In the genomic region with DNA sequence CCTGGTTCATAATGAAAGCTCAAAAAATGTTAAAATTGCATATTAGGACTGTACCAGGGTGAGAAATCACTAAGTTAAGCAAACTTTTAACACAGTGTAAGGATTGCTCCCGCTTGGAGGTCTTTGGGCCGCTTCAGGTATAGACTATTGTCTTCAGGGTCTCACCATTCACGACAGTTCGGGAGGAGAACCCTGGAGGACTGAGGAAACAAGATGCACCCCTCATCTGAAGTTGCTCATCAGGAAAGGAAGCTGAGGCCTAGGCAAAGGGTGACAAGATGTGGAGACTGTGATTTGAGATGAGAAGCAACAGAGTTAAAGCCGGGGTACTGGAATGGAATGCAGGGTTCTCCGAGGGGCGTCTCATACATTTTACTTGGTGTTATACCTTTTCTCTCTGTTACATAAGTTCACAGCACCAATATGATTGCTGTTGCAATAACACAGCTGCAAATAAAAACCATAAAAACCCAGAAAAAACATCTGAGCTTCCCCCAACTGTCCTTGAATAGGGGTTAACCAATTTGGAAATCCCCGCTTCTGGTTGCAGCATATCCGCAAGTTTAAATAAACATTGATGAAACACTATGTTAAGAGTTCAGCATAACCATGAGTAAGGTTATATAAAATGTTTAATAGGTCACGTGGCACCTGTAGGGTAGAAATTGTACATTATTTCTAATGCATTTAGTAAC, we compare ENCODE assay signal across 10 cellular contexts. TPM values are rescaled to one million over a fixed set of nuclear protein-coding genes. Genes with fewer than 3 reads are reported as not detected.
DNase-seq lines count a peak whose midpoint lies in the region; ATAC-seq and TF ChIP-seq lines count a peak whose summit lies in the region.
"Had no signal": no experiment of that assay in that cellular context is flagged by ENCODE, and none has a peak within 500 bp of the region (broad histone marks: within the 10 kb centered on the region; RNA-seq: fewer than 3 reads in every experiment).

No MANE protein-coding gene starts in this region.

- H3K9me3 Mint-ChIP-seq in CD4-positive, alpha-beta T cell: no peaks in the 10 kb centered on the region

- no peaks in the 10 kb centered on the region for H3K36me3 Mint-ChIP-seq in CD4-positive, alpha-beta T cell (ENCODE audit: low read depth)

- no peaks in the 10 kb centered on the region for H3K9me2 ChIP-seq in OCI-LY1 (ENCODE audit: low read depth, low read length)

- H3K4me3 ChIP-seq in OCI-LY1 (ENCODE audit: low read depth, low read length, poor library complexity, severe bottlenecking): peak overlapping the region; percentile 21
- H3K4me3 ChIP-seq: lower lobe of right lung had no signal

- H3K27me3 ChIP-seq in CD4-positive, alpha-beta T cell (ENCODE audit: control insufficient read depth, insufficient read depth, low read length): no peaks in the 10 kb centered on the region
- H3K27me3 ChIP-seq in OCI-LY1 (ENCODE audit: insufficient read depth, low read length): no peaks in the 10 kb centered on the region

- POLR2A ChIA-PET in CD4-positive, alpha-beta T cell (lab: Charles Lee): interaction anchor here (0.5 to 0.7 kb wide), 2 partner anchors 13 to 270 kb away, joined by 3 read pairs; a partner anchor contains a TSS
- POLR2A ChIA-PET in RWPE1 (lab: Yijun Ruan, JAX; ENCODE audit: low non-redundant PET): no interaction called here

- TF ChIP-seq CTCF in CD4-positive, alpha-beta T cell (IDR thresholded peaks at IDR 0.05): no peak
- TF ChIP-seq CTCF in OCI-LY1 (IDR thresholded peaks at IDR 0.05; ENCODE audit: low read length) (no peak), RWPE1 (conservative IDR thresholded peaks at IDR 0.05; ENCODE audit: low read depth) (no peak)

- H2AFZ ChIP-seq in OCI-LY1 (ENCODE audit: low read length): peak overlapping the region; percentile 62

- no peaks in the 10 kb centered on the region for H3K79me2 ChIP-seq in OCI-LY1 (ENCODE audit: insufficient read depth, low read length)

- peak overlapping the region; percentile 41 for H3K4me2 ChIP-seq in OCI-LY1 (ENCODE audit: low read length)

- peak overlapping the region; percentile 40 for H3K9ac ChIP-seq in OCI-LY1 (ENCODE audit: low read length)

- no peaks in the 10 kb centered on the region for H3K9me3 ChIP-seq in CD4-positive, alpha-beta T cell (ENCODE audit: control insufficient read depth, low read length)
- H3K9me3 ChIP-seq in OCI-LY1 (ENCODE audit: low read length): peaks cover 2% of the 10 kb centered on the region; the same call in 1 of the 2 replicates
- H3K9me3 ChIP-seq: lower lobe of right lung had no signal

- peak; percentile 70 for ATAC-seq in CD4-positive, alpha-beta T cell (ENCODE audit: poor library complexity)
- ATAC-seq in GM21529 (IDR thresholded peaks at IDR 0.05; ENCODE audit: unreplicated experiment): peak; percentile 33

- no peak for DNase-seq in CD4-positive, alpha-beta T cell
- peak; percentile 27 for DNase-seq in fibroblast of the conjunctiva (ENCODE audit: low read depth)
- DNase-seq in activated gamma-delta T cell treated with Interleukin-2 at 50 U/mL for 16 hours: no peak
- DNase-seq in DMS153 treated with DMSO at 0.1 percent for 48 hours (lab: John Stamatoyannopoulos, UW; ENCODE audit: unreplicated experiment): no peak
- DNase-seq in RWPE1 (ENCODE audit: low spot score): no peak
- no peak for DNase-seq in ecto neural progenitor cell (ENCODE audit: low spot score)
- DNase-seq: lower lobe of right lung, NCI-H2171 had no signal

- H3K36me3 ChIP-seq in OCI-LY1 (ENCODE audit: insufficient read depth, low read length): no peaks in the 10 kb centered on the region
- H3K36me3 ChIP-seq: lower lobe of right lung had no signal

- peak overlapping the region; percentile 13 for H3K4me3 Mint-ChIP-seq in CD4-positive, alpha-beta T cell

- no peaks in the 10 kb centered on the region for H4K20me1 ChIP-seq in OCI-LY1 (ENCODE audit: insufficient read depth, low read length)

- no peaks in the 10 kb centered on the region for H3K27me3 Mint-ChIP-seq in CD4-positive, alpha-beta T cell

- CTCF ChIA-PET in CD4-positive, alpha-beta T cell (lab: Charles Lee): interaction anchor here (1.2 kb wide), 1 partner anchor 14 kb away, joined by 3 read pairs; no protein-coding TSS in a partner anchor
- CTCF ChIA-PET in RWPE1 (lab: Yijun Ruan, JAX): interaction anchor here (1.0 kb wide), 1 partner anchor 15 kb away, joined by 3 read pairs; no protein-coding TSS in a partner anchor

- H3K27ac ChIP-seq in CD4-positive, alpha-beta T cell (ENCODE audit: low read depth, low read length): no peak overlapping the region
- H3K27ac ChIP-seq in OCI-LY1 (ENCODE audit: low read depth, low read length, poor library complexity, severe bottlenecking): peak overlapping the region; percentile 91
- H3K27ac ChIP-seq in RWPE1: no peak overlapping the region
- H3K27ac ChIP-seq: lower lobe of right lung had no signal

- H3K4me1 ChIP-seq in OCI-LY1 (ENCODE audit: insufficient read depth, low read length, severe bottlenecking): peaks cover 55% of the 10 kb centered on the region

- no peaks in the 10 kb centered on the region for H3F3A ChIP-seq in OCI-LY1 (ENCODE audit: insufficient read depth, low read length)

- peaks cover 8% of the 10 kb centered on the region for H3K4me1 Mint-ChIP-seq in CD4-positive, alpha-beta T cell (ENCODE audit: low read depth)

- peak overlapping the region; percentile 79 for H3K27ac Mint-ChIP-seq in CD4-positive, alpha-beta T cell

- intact Hi-C loops in CD4-positive, alpha-beta T cell (cut with DNase I, micrococcal nuclease): no loop called here

RNA-seq across cellular contexts. Expression of a gene that starts 40.1 kb away (rescaled TPM):
- total RNA-seq in CD4-positive, alpha-beta T cell: under 1 TPM; 0.44 to 0.50 TPM

RNA-seq across cellular contexts. Expression of a gene that starts 40.4 kb away (rescaled TPM):
- total RNA-seq in CD4-positive, alpha-beta T cell: 1 to 10 TPM; 4.1 to 4.3 TPM
